24 cellular contexts compared by ENCODE assay signal in the genomic region with DNA sequence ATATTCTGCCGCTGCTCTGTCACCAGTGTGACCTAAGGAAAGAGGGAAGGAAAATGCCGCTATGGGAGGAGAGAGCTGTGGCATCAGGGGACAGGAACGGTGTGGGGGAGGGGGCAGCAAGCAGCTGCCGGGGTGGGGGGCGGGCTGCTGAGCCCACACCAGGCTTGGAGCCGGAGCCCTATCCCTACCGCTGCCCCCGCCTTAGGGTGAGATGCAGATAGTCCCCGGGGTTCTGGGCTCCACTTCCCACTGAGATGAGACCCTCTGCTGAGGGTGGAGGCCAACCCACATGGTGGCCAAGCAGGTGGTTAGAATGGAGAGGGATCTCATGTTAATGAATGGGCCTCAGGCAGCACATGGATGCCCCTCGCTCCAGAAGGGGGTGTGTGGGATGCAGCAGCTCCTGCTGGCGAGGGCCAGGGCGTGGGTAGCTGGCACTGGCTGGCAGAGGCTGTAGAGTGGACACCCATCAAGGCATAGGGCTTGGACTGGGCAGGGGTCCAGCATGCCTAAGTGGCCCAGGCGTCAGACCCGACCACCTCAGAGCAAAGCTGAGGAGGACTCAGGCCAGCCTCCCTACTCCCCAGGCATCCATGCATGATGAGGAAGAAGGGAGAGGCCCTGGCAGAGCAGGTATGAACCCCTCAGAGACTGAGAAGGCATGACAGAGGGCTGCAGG.
"Had no signal": no experiment of that assay in that cellular context is flagged by ENCODE, and none has a peak within 500 bp of the region (broad histone marks: within the 10 kb centered on the region; RNA-seq: fewer than 3 reads in every experiment).

No MANE protein-coding gene starts in this region.

- DNase-seq: activated CD4-positive, alpha-beta memory T cell treated with anti-CD3 and anti-CD28 coated beads for 36 hours; activated CD4-positive, alpha-beta T cell treated with anti-CD3 and anti-CD28 coated beads for 48 hours; activated CD4-positive, CD25-positive, alpha-beta regulatory T cell; activated effector memory CD4-positive, alpha-beta T cell treated with anti-CD3 and anti-CD28 coated beads, Interleukin-2, amount 50 U/mL, for 16 hours; activated naive CD4-positive, alpha-beta T cell treated with anti-CD3 and anti-CD28 coated beads, Interleukin-2, amount 10 ng/mL, durations not matched to agents 7 days and 5 days; activated T-cell treated with anti-CD3 and anti-CD28 coated beads, Interleukin-2, amount 50 U/mL, for 72 hours; brain microvascular endothelial cell; caudate nucleus; dermis blood vessel endothelial cell; effector CD8-positive, alpha-beta T cell; erythroblast; foreskin fibroblast; mammary epithelial cell; natural killer cell; stimulated activated CD4-positive, alpha-beta T cell treated with anti-CD3 and anti-CD28 coated beads, Interleukin-2, amount 100 ng/mL, for 48 hours; stimulated activated CD8-positive, alpha-beta memory T cell treated with anti-CD3 and anti-CD28 coated beads, Interleukin-4, amount 100 ng/mL, for 48 hours; stimulated activated naive B cell treated with anti-CD40 and anti-IgM and Interleukin-4, amounts not matched to agents 10 μg/mL and 1 μg/mL and 100 μg/mL, for 72 hours; T-helper 1 cell; transverse colon had no signal

- H3K27ac ChIP-seq: ascending aorta, brain microvascular endothelial cell, neutrophil, parathyroid adenoma, transverse colon had no signal

- H3K27me3 ChIP-seq: ascending aorta, brain microvascular endothelial cell, neutrophil, transverse colon had no signal

- H3K9me3 ChIP-seq: ascending aorta, neutrophil, transverse colon had no signal

- H3K4me1 ChIP-seq: ascending aorta, transverse colon had no signal

- ATAC-seq: activated T-cell treated with anti-CD3 and anti-CD28 coated beads, Interleukin-2, amount 50 U/mL, for 72 hours; natural killer cell; sciatic nerve; stimulated activated naive B cell treated with anti-CD40 and anti-IgM and Interleukin-4, amounts not matched to agents 10 μg/mL and 1 μg/mL and 100 μg/mL, for 72 hours had no signal

- H3K4me3 ChIP-seq: ascending aorta, smooth muscle cell, transverse colon had no signal

- H3K36me3 ChIP-seq: ascending aorta, brain microvascular endothelial cell, neutrophil, transverse colon had no signal
